Comparison of ENCODE assay signal across 13 cellular contexts in the genomic region with DNA sequence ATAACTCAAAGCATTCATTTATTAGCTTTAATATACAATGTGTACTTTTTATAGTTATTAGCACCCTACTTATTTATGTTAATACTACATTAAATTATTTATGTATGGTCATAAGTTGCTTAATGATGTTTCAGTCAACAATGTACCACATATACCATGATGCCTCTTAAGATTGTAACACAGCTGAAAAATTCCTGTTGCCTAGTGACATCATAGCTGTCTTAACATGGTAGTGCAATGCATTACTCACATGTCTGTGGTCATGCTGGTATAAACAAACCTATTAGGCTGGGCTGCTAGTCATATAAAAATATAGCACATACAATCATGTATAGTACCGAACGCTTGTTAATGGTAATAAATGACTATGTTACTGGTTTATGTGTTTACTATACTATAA.
DNase-seq lines count a peak whose midpoint lies in the region; ATAC-seq, FAIRE-seq and TF ChIP-seq lines count a peak whose summit lies in the region.
"Had no signal": no experiment of that assay in that cellular context is flagged by ENCODE, and none has a peak within 500 bp of the region (broad histone marks: within the 10 kb centered on the region; RNA-seq: fewer than 3 reads in every experiment).

No MANE protein-coding gene starts in this region.

- no peak overlapping the region for H3K27ac Mint-ChIP-seq in astrocyte (ENCODE audit: unreplicated experiment)
- H3K27ac Mint-ChIP-seq: activated CD4-positive, alpha-beta T cell treated with anti-CD3 and anti-CD28 coated beads, Interleukin-2, amount 10 ng/mL, durations not matched to agents 7 days and 5 days; CD8-positive, alpha-beta memory T cell had no signal

- H3K36me3 ChIP-seq in astrocyte (ENCODE audit: insufficient read depth, low read length), result peaks cover 5% of the 10 kb centered on the region
- H3K36me3 ChIP-seq in hepatocyte (replicated peaks; ENCODE audit: insufficient read depth, low read depth), result no peaks in the 10 kb centered on the region
- peaks cover 5% of the 10 kb centered on the region for H3K36me3 ChIP-seq in BE2C

- peak; percentile 25 for DNase-seq in AG08395 (ENCODE audit: low spot score)
- peak; percentile 90 for DNase-seq in LHCN-M2 (ENCODE audit: low read depth)
- DNase-seq in astrocyte (ENCODE audit: low read depth), result peak; percentile 98
- DNase-seq in hepatocyte (ENCODE audit: low spot score), result peak; percentile 34
- no peak for DNase-seq in BE2C
- no peak for DNase-seq in stimulated activated naive CD8-positive, alpha-beta T cell treated with anti-CD3 and anti-CD28 coated beads, Interleukin-15, Interleukin-2, amounts not matched to agents 100 U/mL and 50 U/mL, for 24 hours
- DNase-seq: activated CD4-positive, alpha-beta T cell treated with anti-CD3 and anti-CD28 coated beads, Interleukin-2, amount 10 ng/mL, durations not matched to agents 7 days and 5 days; CD8-positive, alpha-beta memory T cell; NCI-H2081 treated with DMSO at 0.1 percent for 48 hours; SIG-M5 had no signal

- H3K9me3 ChIP-seq in astrocyte (ENCODE audit: insufficient read depth, low read depth, low read length), result no peaks in the 10 kb centered on the region
- H3K9me3 ChIP-seq in hepatocyte (ENCODE audit: low read depth), result no peaks in the 10 kb centered on the region
- H3K9me3 ChIP-seq in BE2C, result no peaks in the 10 kb centered on the region
- H3K9me3 ChIP-seq: vagina had no signal

- H3K27me3 ChIP-seq in astrocyte (ENCODE audit: insufficient read depth, low read length), result no peaks in the 10 kb centered on the region
- H3K27me3 ChIP-seq in hepatocyte, result no peaks in the 10 kb centered on the region
- H3K27me3 ChIP-seq in BE2C, result no peaks in the 10 kb centered on the region
- H3K27me3 ChIP-seq: vagina had no signal

- H3K27ac ChIP-seq in astrocyte (ENCODE audit: low read depth, low read length) (peak overlapping the region; percentile 83), hepatocyte (no peak overlapping the region)
- H3K27ac ChIP-seq: vagina had no signal

- H3K4me1 Mint-ChIP-seq in astrocyte (ENCODE audit: low read depth, unreplicated experiment), result peaks cover 25% of the 10 kb centered on the region

- no peaks in the 10 kb centered on the region for H3K9me3 Mint-ChIP-seq in astrocyte (ENCODE audit: unreplicated experiment)
- H3K9me3 Mint-ChIP-seq: activated CD4-positive, alpha-beta T cell treated with anti-CD3 and anti-CD28 coated beads, Interleukin-2, amount 10 ng/mL, durations not matched to agents 7 days and 5 days; CD8-positive, alpha-beta memory T cell had no signal

- no peak overlapping the region for H2AFZ ChIP-seq in astrocyte (ENCODE audit: low read depth, low read length)
- H2AFZ ChIP-seq in hepatocyte, result no peak overlapping the region

- TF ChIP-seq CTCF in astrocyte (IDR thresholded peaks at IDR 0.05; ENCODE audit: insufficient read depth, low read depth, low read length) (no peak), hepatocyte (IDR thresholded peaks at IDR 0.05; ENCODE audit: poor library complexity) (no peak), BE2C (IDR thresholded peaks at IDR 0.05; ENCODE audit: low read depth, low read length) (no peak)

- no peak overlapping the region for H3K9ac ChIP-seq in astrocyte (ENCODE audit: low read length)

- no peak for ATAC-seq in stimulated activated naive CD8-positive, alpha-beta T cell treated with anti-CD3 and anti-CD28 coated beads, Interleukin-15, Interleukin-2, amounts not matched to agents 100 U/mL and 50 U/mL, for 24 hours
- ATAC-seq in GM21737 (IDR thresholded peaks at IDR 0.05; ENCODE audit: unreplicated experiment) (no peak), GM19324 (IDR thresholded peaks at IDR 0.05; ENCODE audit: low FRiP score, unreplicated experiment) (no peak)

- H4K20me1 ChIP-seq in astrocyte (ENCODE audit: insufficient read depth, low read length), result no peaks in the 10 kb centered on the region
- H4K20me1 ChIP-seq in hepatocyte (ENCODE audit: insufficient read depth, poor library complexity, severe bottlenecking), result no peaks in the 10 kb centered on the region

- H3K4me3 ChIP-seq in astrocyte (ENCODE audit: insufficient read depth, low read depth, low read length), result no peak overlapping the region
- H3K4me3 ChIP-seq in hepatocyte, result no peak overlapping the region
- H3K4me3 ChIP-seq in BE2C (ENCODE audit: low read depth, low read length), result no peak overlapping the region
- H3K4me3 ChIP-seq: vagina had no signal

- WGBS in hepatocyte (ENCODE audit: low lambda C conversion rate, missing lambda C conversion rate), result 59% methylated on average over 2 of the region's 2 CpGs

- peaks cover 8% of the 10 kb centered on the region for H3K4me1 ChIP-seq in astrocyte (ENCODE audit: insufficient read depth, low read length)
- peaks cover 8% of the 10 kb centered on the region for H3K4me1 ChIP-seq in hepatocyte (ENCODE audit: insufficient read depth)
- H3K4me1 ChIP-seq in BE2C, result no peaks in the 10 kb centered on the region; the same call in none of the 2 replicates

- no peaks in the 10 kb centered on the region for H3K9me2 ChIP-seq in hepatocyte (replicated peaks; ENCODE audit: insufficient read depth)

- peaks cover 7% of the 10 kb centered on the region for H3K36me3 Mint-ChIP-seq in astrocyte (ENCODE audit: low read depth, unreplicated experiment)

- peaks cover 2% of the 10 kb centered on the region for H3K79me2 ChIP-seq in astrocyte (ENCODE audit: insufficient read depth, low read length)
- H3K79me2 ChIP-seq in hepatocyte, result no peaks in the 10 kb centered on the region

- no peak overlapping the region for H3K4me3 Mint-ChIP-seq in astrocyte (ENCODE audit: unreplicated experiment)
- H3K4me3 Mint-ChIP-seq: activated CD4-positive, alpha-beta T cell treated with anti-CD3 and anti-CD28 coated beads, Interleukin-2, amount 10 ng/mL, durations not matched to agents 7 days and 5 days; CD8-positive, alpha-beta memory T cell had no signal

- peak overlapping the region; percentile 19 for H3K4me2 ChIP-seq in astrocyte (ENCODE audit: low read length)
- H3K4me2 ChIP-seq in hepatocyte, result no peak overlapping the region

- FAIRE-seq in astrocyte (lab: Jason Lieb, UNC), result no peak

- H3K27me3 Mint-ChIP-seq in astrocyte (ENCODE audit: low read depth, unreplicated experiment), result no peaks in the 10 kb centered on the region
- H3K27me3 Mint-ChIP-seq: activated CD4-positive, alpha-beta T cell treated with anti-CD3 and anti-CD28 coated beads, Interleukin-2, amount 10 ng/mL, durations not matched to agents 7 days and 5 days; CD8-positive, alpha-beta memory T cell had no signal

Comparison
In these comparisons a context has a peak if more than half of its experiments do, and no peak if none do; other contexts are left out.
1. DNase-seq: peak in AG08395 (single experiment), LHCN-M2 (single experiment), astrocyte (single experiment) and hepatocyte (single experiment); none in BE2C (single experiment) and stimulated activated naive CD8-positive, alpha-beta T cell treated with anti-CD3 and anti-CD28 coated beads, Interleukin-15, Interleukin-2, amounts not matched to agents 100 U/mL and 50 U/mL, for 24 hours (single experiment).